In genomic region chr12:39646963-39647362, GRCh38 we compare ENCODE assay signal across 21 cellular contexts. TPM values are rescaled to one million over a fixed set of nuclear protein-coding genes. Genes with fewer than 3 reads are reported as not detected.
DNase-seq lines count a peak whose midpoint lies in the region; ATAC-seq and TF ChIP-seq lines count a peak whose summit lies in the region.
"Had no signal": no experiment of that assay in that cellular context is flagged by ENCODE, and none has a peak within 500 bp of the region (broad histone marks: within the 10 kb centered on the region; RNA-seq: fewer than 3 reads in every experiment).

No MANE protein-coding gene starts in this region.

- H2AFZ ChIP-seq in mammary epithelial cell (ENCODE audit: low read depth, low read length) = no peak overlapping the region

- H3K4me3 Mint-ChIP-seq in MCF 10A (ENCODE audit: unreplicated experiment) = no peak overlapping the region
- H3K4me3 Mint-ChIP-seq: IgD-negative memory B cell had no signal

- ATAC-seq in gastrocnemius medialis (peak; percentile 85 to 86), HG03039 (IDR thresholded peaks at IDR 0.05; ENCODE audit: unreplicated experiment) (no peak)
- ATAC-seq: HCT116 had no signal

- H3K9me3 Mint-ChIP-seq in MCF 10A (ENCODE audit: unreplicated experiment) = no peaks in the 10 kb centered on the region
- H3K9me3 Mint-ChIP-seq: IgD-negative memory B cell had no signal

- no peak overlapping the region for H3K27ac Mint-ChIP-seq in MCF 10A (ENCODE audit: low read depth, unreplicated experiment)
- H3K27ac Mint-ChIP-seq: IgD-negative memory B cell had no signal

- H3K9ac ChIP-seq in mammary epithelial cell (ENCODE audit: insufficient read depth, low read length) = no peak overlapping the region

- 45% methylated on average over 2 of the region's 2 CpGs for WGBS in mammary epithelial cell (ENCODE audit: low coverage, missing lambda C conversion rate)
- WGBS in spleen, 5 donors = 75 to 81% (median 79%) methylated on average over 2 of the region's 2 CpGs

- no peaks in the 10 kb centered on the region for H3K36me3 ChIP-seq in mammary epithelial cell (ENCODE audit: insufficient read depth, low read length)
- H3K36me3 ChIP-seq in gastrocnemius medialis = no peaks in the 10 kb centered on the region
- no peaks in the 10 kb centered on the region for H3K36me3 ChIP-seq in A673 (ENCODE audit: insufficient read depth, low read length, poor library complexity, severe bottlenecking)
- H3K36me3 ChIP-seq in spleen = no peaks in the 10 kb centered on the region
- H3K36me3 ChIP-seq: BE2C, Peyer's patch had no signal

- no peaks in the 10 kb centered on the region for H3K4me1 Mint-ChIP-seq in MCF 10A (ENCODE audit: insufficient read depth, unreplicated experiment)

- no peak for TF ChIP-seq CTCF in MCF 10A (IDR thresholded peaks at IDR 0.05; ENCODE audit: unreplicated experiment)
- TF ChIP-seq CTCF in mammary epithelial cell (conservative IDR thresholded peaks at IDR 0.05 in 1 of 2, IDR thresholded peaks at IDR 0.05 in 1 of 2; ENCODE audit: extremely low read depth in 1 of 2, insufficient read depth in 1 of 2, low read depth in 1 of 2, low read length in 2 of 2) = no peak
- no peak for TF ChIP-seq CTCF in choroid plexus epithelial cell (conservative IDR thresholded peaks at IDR 0.05; ENCODE audit: low read depth, low read length)
- TF ChIP-seq CTCF in fibroblast of villous mesenchyme (IDR thresholded peaks at IDR 0.05; ENCODE audit: insufficient read depth, low read depth, low read length) = no peak
- no peak for TF ChIP-seq CTCF in gastrocnemius medialis (IDR thresholded peaks at IDR 0.05 in 4 of 5, conservative IDR thresholded peaks at IDR 0.05 in 1 of 5)
- TF ChIP-seq CTCF in A673 (conservative IDR thresholded peaks at IDR 0.05; ENCODE audit: low read depth, low read length) = no peak
- TF ChIP-seq CTCF in spleen (IDR thresholded peaks at IDR 0.05 in 8 of 11, conservative IDR thresholded peaks at IDR 0.05 in 3 of 11) = no peak

- no peaks in the 10 kb centered on the region for H3K4me1 ChIP-seq in mammary epithelial cell (ENCODE audit: insufficient read depth, low read length)
- no peaks in the 10 kb centered on the region for H3K4me1 ChIP-seq in gastrocnemius medialis
- H3K4me1 ChIP-seq in A673 (ENCODE audit: insufficient read depth, low read length, poor library complexity, severe bottlenecking) = no peaks in the 10 kb centered on the region
- H3K4me1 ChIP-seq in spleen = no peaks in the 10 kb centered on the region
- H3K4me1 ChIP-seq: BE2C, Peyer's patch had no signal

- no peak overlapping the region for H3K4me3 ChIP-seq in mammary epithelial cell (replicated peaks in 1 of 3; ENCODE audit: insufficient read depth in 1 of 3, low read depth in 2 of 3, low read length in 3 of 3)
- H3K4me3 ChIP-seq in choroid plexus epithelial cell (ENCODE audit: low read depth, low read length) = no peak overlapping the region
- no peak overlapping the region for H3K4me3 ChIP-seq in fibroblast of villous mesenchyme (ENCODE audit: low read depth, low read length)
- H3K4me3 ChIP-seq in gastrocnemius medialis = no peak overlapping the region
- H3K4me3 ChIP-seq in A673 (ENCODE audit: low read depth, low read length, poor library complexity, severe bottlenecking) = no peak overlapping the region
- no peak overlapping the region for H3K4me3 ChIP-seq in spleen
- H3K4me3 ChIP-seq: Peyer's patch had no signal

- no peaks in the 10 kb centered on the region for H3K27me3 ChIP-seq in mammary epithelial cell (ENCODE audit: insufficient read depth, low read length)
- H3K27me3 ChIP-seq in gastrocnemius medialis = no peaks in the 10 kb centered on the region
- H3K27me3 ChIP-seq in A673 (replicated peaks; ENCODE audit: insufficient read depth, low read depth, low read length, poor library complexity) = no peaks in the 10 kb centered on the region
- no peaks in the 10 kb centered on the region for H3K27me3 ChIP-seq in spleen (replicated peaks in 1 of 7)
- H3K27me3 ChIP-seq: BE2C, Peyer's patch had no signal

- H3K79me2 ChIP-seq in mammary epithelial cell (ENCODE audit: insufficient read depth, low read length) = no peaks in the 10 kb centered on the region

- POLR2A ChIA-PET in MCF 10A (lab: Yijun Ruan, JAX) (interaction anchor here (0.7 kb wide), 1 partner anchor 282 kb away, joined by 4 read pairs; no protein-coding TSS in a partner anchor), A673 (lab: Charles Lee; ENCODE audit: low non-redundant PET) (no interaction called here)

- intact Hi-C loops in MCF 10A (cut with micrococcal nuclease) = no loop called here
- intact Hi-C loops in mammary epithelial cell (cut with micrococcal nuclease) = no loop called here
- intact Hi-C loops in gastrocnemius medialis (cut with DNase I; ENCODE audit: low total_unique reads) = no loop called here
- intact Hi-C loops in A673 (cut with micrococcal nuclease; ENCODE audit: unreplicated experiment) = no loop called here
- intact Hi-C loops in spleen (cut with DNase I; ENCODE audit: low total_unique reads) = no loop called here

- dilution Hi-C loops in mammary epithelial cell (cut with HindIII; ENCODE audit: low sequenced_read_pairs) = no loop called here

- CTCF ChIA-PET in MCF 10A (lab: Yijun Ruan, JAX) = no interaction called here
- CTCF ChIA-PET in mammary epithelial cell (lab: Charles Lee; ENCODE audit: low non-redundant PET) = no interaction called here
- CTCF ChIA-PET in A673 (lab: Charles Lee) = no interaction called here

- in situ Hi-C loops in mammary epithelial cell (cut with MboI; ENCODE audit: low sequenced_read_pairs in 2 of 2) = no loop called here
- in situ Hi-C loops in gastrocnemius medialis (cut with MboI; ENCODE audit: low sequenced_read_pairs in 4 of 4) = loop anchor here in 1 of 4 donors (25.0 kb wide), 1 partner anchor 90 kb away; no protein-coding TSS in a partner anchor

- H3K4me2 ChIP-seq in mammary epithelial cell (ENCODE audit: insufficient read depth, low read depth, low read length) = no peak overlapping the region

- DNase-seq in MCF 10A (ENCODE audit: unreplicated experiment) (peak; percentile 36), mammary epithelial cell (no peak), choroid plexus epithelial cell (ENCODE audit: low read depth) (peak; percentile 12), fibroblast of villous mesenchyme (ENCODE audit: low read depth) (peak; percentile 31), gastrocnemius medialis (no peak), A673 (ENCODE audit: low spot score) (no peak), spleen (no peak)
- DNase-seq: BE2C, EL, GF-D8, NCI-H1694 treated with DMSO at 0.1 percent for 48 hours, NCI-H2081 treated with DMSO at 0.1 percent for 48 hours, NCI-H446 treated with DMSO at 0.1 percent for 48 hours, NCI-H69, Peyer's patch had no signal

- H3K9me3 ChIP-seq in mammary epithelial cell (replicated peaks; ENCODE audit: insufficient read depth, low read length) (no peaks in the 10 kb centered on the region), gastrocnemius medialis (no peaks in the 10 kb centered on the region), A673 (ENCODE audit: low read depth, low read length, poor library complexity, severe bottlenecking) (no peaks in the 10 kb centered on the region), spleen (no peaks in the 10 kb centered on the region)
- H3K9me3 ChIP-seq: BE2C, Peyer's patch had no signal

- H3K36me3 Mint-ChIP-seq in MCF 10A (ENCODE audit: insufficient read depth, unreplicated experiment) = no peaks in the 10 kb centered on the region
- H3K36me3 Mint-ChIP-seq: IgD-negative memory B cell had no signal

- no peaks in the 10 kb centered on the region for H4K20me1 ChIP-seq in mammary epithelial cell (ENCODE audit: insufficient read depth, low read length)

- no peaks in the 10 kb centered on the region for H3K27me3 Mint-ChIP-seq in MCF 10A (ENCODE audit: insufficient read depth, unreplicated experiment)
- H3K27me3 Mint-ChIP-seq: IgD-negative memory B cell had no signal

- no TSS peak for BruUV-seq in MCF 10A (replicated peaks; lab: Mats Ljungman, UMichigan)
- no TSS peak for BruUV-seq in mammary epithelial cell (replicated peaks; lab: Mats Ljungman, UMichigan)
- BruUV-seq in A673 (replicated peaks; lab: Mats Ljungman, UMichigan) = no TSS peak

- no peak for TF ChIP-seq POLR2A in gastrocnemius medialis (IDR thresholded peaks at IDR 0.05)
- no peak for TF ChIP-seq POLR2A in spleen (IDR thresholded peaks at IDR 0.05)

- no peak overlapping the region for H3K27ac ChIP-seq in mammary epithelial cell (ENCODE audit: insufficient read depth, low read depth, low read length)
- H3K27ac ChIP-seq in gastrocnemius medialis = no peak overlapping the region
- no peak overlapping the region for H3K27ac ChIP-seq in A673 (ENCODE audit: low read depth, low read length, poor library complexity, severe bottlenecking)
- H3K27ac ChIP-seq in spleen = no peak overlapping the region
- H3K27ac ChIP-seq: Peyer's patch had no signal

RNA-seq across cellular contexts. Expression of gene ABCD2, which starts 27.4 kb away (rescaled TPM):
- 0.20 and 0.42 TPM in 2 replicates for total RNA-seq in MCF 10A (2022)
- total RNA-seq in mammary epithelial cell = under 1 TPM in 1 of 2 donors, not detected in 1; under 0.01 TPM
- 0.05 TPM for polyA plus RNA-seq in mammary epithelial cell
- polyA minus RNA-seq in mammary epithelial cell = not detected
- total RNA-seq in fibroblast of villous mesenchyme = under 0.01 and 0.32 TPM in 2 replicates
- total RNA-seq in gastrocnemius medialis = under 1 TPM in 3 of 4 donors, not detected in 1; 0.07 to 0.20 (median 0.10) TPM
- total RNA-seq in A673 (2021) = 0.04 TPM in 1 of 2 replicates, not detected in the other
- 1 to 10 TPM; 1.7 to 3.4 (median 2.6) TPM for total RNA-seq in spleen
- under 1 TPM; 0.38 to 0.44 (median 0.41) TPM for polyA plus RNA-seq in spleen
- total RNA-seq: A172, H1, M059J had no signal
- polyA plus RNA-seq: H1 had no signal

Comparison
In these comparisons a context has a peak if more than half of its experiments do, and no peak if none do; other contexts are left out.
1. DNase-seq: peak in MCF 10A (single experiment), choroid plexus epithelial cell (single experiment) and fibroblast of villous mesenchyme (single experiment); none in mammary epithelial cell (single experiment), gastrocnemius medialis (0 of 2), A673 (single experiment) and spleen (single experiment).